In the genomic region with DNA sequence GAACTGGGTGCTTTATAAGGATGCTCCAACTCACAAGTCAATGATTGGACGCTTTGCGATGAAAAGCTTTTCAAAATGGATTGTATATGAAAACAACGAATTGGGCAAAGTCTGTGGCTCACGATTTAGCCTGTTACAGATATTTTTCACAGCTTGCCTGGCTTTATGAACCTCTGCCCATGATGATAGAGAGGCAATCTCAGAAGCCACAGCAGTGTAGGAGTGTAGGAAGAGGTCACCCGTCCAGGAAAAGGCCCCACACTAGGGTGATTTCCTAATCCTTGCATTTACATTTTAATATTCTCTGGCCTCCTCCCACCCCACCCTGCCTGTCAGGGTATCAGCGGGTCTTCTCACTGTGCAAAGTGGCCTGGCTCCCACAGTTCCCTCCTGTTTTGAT, we compare ENCODE assay signal across 21 cellular contexts.
A peak's percentile ranks its signal among the peaks of the same experiment; 100 is the strongest.
DNase-seq lines count a peak whose midpoint lies in the region; ATAC-seq, FAIRE-seq and TF ChIP-seq lines count a peak whose summit lies in the region.
"Had no signal": no experiment of that assay in that cellular context is flagged by ENCODE, and none has a peak within 500 bp of the region (broad histone marks: within the 10 kb centered on the region; RNA-seq: fewer than 3 reads in every experiment).

No MANE protein-coding gene starts in this region.

- no peaks in the 10 kb centered on the region for H3K9me3 ChIP-seq in upper lobe of right lung

- no peaks in the 10 kb centered on the region for H3K27me3 Mint-ChIP-seq in dendritic cell treated with granulocyte-macrophage colony-stimulating factor and Interleukin-4, amounts not matched to agents 40 ng/mL and 50 ng/mL, for 4 days
- H3K27me3 Mint-ChIP-seq: IgD-negative memory B cell had no signal

- H3K36me3 ChIP-seq in upper lobe of right lung = no peaks in the 10 kb centered on the region

- DNase-seq in HTR-8/SVneo (ENCODE audit: insufficient read length, low spot score) = no peak
- DNase-seq in MV-4-11 (lab: John Stamatoyannopoulos, UW) = peak; percentile 70
- DNase-seq in upper lobe of right lung = no peak
- no peak for DNase-seq in caudate nucleus (lab: John Stamatoyannopoulos, UW)
- no peak for DNase-seq in NK-92 treated with Interleukin-12 subunit alpha and Interleukin-12 subunit beta, amount 100 ng/mL, for 24 hours (lab: John Stamatoyannopoulos, UW)
- no peak for DNase-seq in medulla oblongata (ENCODE audit: extremely low spot score)
- DNase-seq: ACHN, C1 segment of cervical spinal cord, DMS 273 treated with DMSO at 0.1 percent for 48 hours, HCEC 1CT, MM.1S, NCI-H1417 treated with DMSO at 0.1 percent for 48 hours, NCI-H187 treated with DMSO at 0.1 percent for 48 hours, NCI-H226, NCI-H524, NCI-H82, SW 1271 had no signal

- no peaks in the 10 kb centered on the region for H3K27me3 ChIP-seq in upper lobe of right lung

- TF ChIP-seq CTCF in upper lobe of right lung (IDR thresholded peaks at IDR 0.05) = no peak

- H3K27ac ChIP-seq in upper lobe of right lung (no peak overlapping the region), caudate nucleus (ENCODE audit: low read depth, low read length) (no peak overlapping the region)

- FAIRE-seq in HTR-8/SVneo (lab: Jason Lieb, UNC) = peak; percentile 13
- FAIRE-seq: G401.6 had no signal

- H3K27ac Mint-ChIP-seq in dendritic cell treated with granulocyte-macrophage colony-stimulating factor and Interleukin-4, amounts not matched to agents 40 ng/mL and 50 ng/mL, for 4 days = peak overlapping the region; percentile 25

- ATAC-seq in upper lobe of right lung = peak; percentile 33
- ATAC-seq: Panc1 had no signal

- peaks cover 12% of the 10 kb centered on the region for H3K36me3 Mint-ChIP-seq in dendritic cell treated with granulocyte-macrophage colony-stimulating factor and Interleukin-4, amounts not matched to agents 40 ng/mL and 50 ng/mL, for 4 days (ENCODE audit: low read depth)

- H3K9me3 Mint-ChIP-seq in dendritic cell treated with granulocyte-macrophage colony-stimulating factor and Interleukin-4, amounts not matched to agents 40 ng/mL and 50 ng/mL, for 4 days = no peaks in the 10 kb centered on the region
- H3K9me3 Mint-ChIP-seq: IgD-negative memory B cell had no signal

- H3K4me3 Mint-ChIP-seq in dendritic cell treated with granulocyte-macrophage colony-stimulating factor and Interleukin-4, amounts not matched to agents 40 ng/mL and 50 ng/mL, for 4 days = no peak overlapping the region
- H3K4me3 Mint-ChIP-seq: IgD-negative memory B cell had no signal

- intact Hi-C loops in dendritic cell treated with granulocyte-macrophage colony-stimulating factor and Interleukin-4, amounts not matched to agents 40 ng/mL and 50 ng/mL, for 4 days (cut with micrococcal nuclease) = no loop called here
- intact Hi-C loops in upper lobe of right lung (cut with DNase I) = no loop called here

- peaks cover 42% of the 10 kb centered on the region for H3K4me1 Mint-ChIP-seq in dendritic cell treated with granulocyte-macrophage colony-stimulating factor and Interleukin-4, amounts not matched to agents 40 ng/mL and 50 ng/mL, for 4 days (ENCODE audit: low read depth)

- H3K4me3 ChIP-seq in upper lobe of right lung = no peak overlapping the region

- no peaks in the 10 kb centered on the region for H3K4me1 ChIP-seq in upper lobe of right lung
